9 cellular contexts compared by ENCODE assay signal in the genomic region with DNA sequence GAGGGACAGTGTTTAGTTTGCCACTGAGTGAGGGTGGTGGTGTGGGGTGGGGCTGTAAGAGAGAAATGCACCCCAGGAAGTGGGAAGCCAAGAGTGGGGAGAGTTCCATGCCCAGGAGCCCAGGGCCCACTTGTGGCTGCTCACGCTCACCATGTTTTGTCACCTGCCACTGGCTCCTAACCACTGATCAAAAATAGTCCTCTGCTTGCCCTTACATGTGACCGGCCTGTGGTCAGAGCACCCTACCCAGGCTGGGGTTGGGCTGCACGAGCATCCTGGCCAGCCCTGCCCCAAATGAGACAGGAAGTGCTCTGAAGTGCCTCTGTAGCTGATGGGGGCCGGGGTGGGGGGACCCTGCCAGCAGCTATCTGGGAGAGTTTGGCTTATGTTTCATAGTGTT.
DNase-seq lines count a peak whose midpoint lies in the region; ATAC-seq and TF ChIP-seq lines count a peak whose summit lies in the region.
"Had no signal": no experiment of that assay in that cellular context is flagged by ENCODE, and none has a peak within 500 bp of the region (broad histone marks: within the 10 kb centered on the region; RNA-seq: fewer than 3 reads in every experiment).

No MANE protein-coding gene starts in this region.

- H3K4me3 ChIP-seq in GM12864 (ENCODE audit: low read depth, low read length) (no peak overlapping the region), KMS-11 (IDR thresholded peaks at IDR 0.05; ENCODE audit: insufficient read depth, low read depth, low read length) (no peak overlapping the region)

- peak overlapping the region; percentile 29 to 91 (median 83) for H3K27ac Mint-ChIP-seq in immature natural killer cell

- no peaks in the 10 kb centered on the region for H4K20me1 ChIP-seq in KMS-11 (ENCODE audit: insufficient read depth)

- H3K4me1 Mint-ChIP-seq in immature natural killer cell = peaks cover 57 to 71% of the 10 kb centered on the region in 2 donors

- peak overlapping the region; percentile 74 to 89 (median 75) for H3K4me3 Mint-ChIP-seq in immature natural killer cell

- H3K27me3 ChIP-seq in KMS-11 (ENCODE audit: insufficient read depth, low read depth) = no peaks in the 10 kb centered on the region

- no peaks in the 10 kb centered on the region for H3K36me3 Mint-ChIP-seq in immature natural killer cell

- peak; percentile 56 for ATAC-seq in GM19468 (IDR thresholded peaks at IDR 0.05; ENCODE audit: extremely low read depth, unreplicated experiment)

- peak overlapping the region; percentile 67 for H3K27ac ChIP-seq in KMS-11
- H3K27ac ChIP-seq: VCaP had no signal

- H3K4me2 ChIP-seq in KMS-11 = peak overlapping the region; percentile 55

- peak overlapping the region; percentile 78 for H2AFZ ChIP-seq in KMS-11 (ENCODE audit: low read depth)

- peaks cover 4 to 19% (median 13%) of the 10 kb centered on the region in 3 donors for H3K27me3 Mint-ChIP-seq in immature natural killer cell (ENCODE audit: low read depth in 3 of 3)

- H3K79me2 ChIP-seq in KMS-11 (ENCODE audit: insufficient read depth, low read depth) = no peaks in the 10 kb centered on the region

- H3K9me3 Mint-ChIP-seq in immature natural killer cell = peaks cover 0 to 1% (median 0%) of the 10 kb centered on the region in 6 donors

- TF ChIP-seq CTCF in GM12864 (IDR thresholded peaks at IDR 0.05; ENCODE audit: low read depth, low read length, missing control alignments) = no peak
- no peak for TF ChIP-seq CTCF in KMS-11 (conservative IDR thresholded peaks at IDR 0.05; ENCODE audit: low read depth, low read length)

- DNase-seq in GM12864 (ENCODE audit: low read depth) (peak; percentile 55), immature natural killer cell (peak; percentile 85 to 88 (median 86)), 8988T (no peak), NCI-H748 (lab: John Stamatoyannopoulos, UW; ENCODE audit: unreplicated experiment) (no peak), NCI-H1930 (lab: John Stamatoyannopoulos, UW) (no peak)
- no peak for DNase-seq in stimulated activated CD4-positive, alpha-beta T cell treated with anti-CD3 and anti-CD28 coated beads, Interleukin-2, amount 100 ng/mL, for 24 hours

- H3K4me1 ChIP-seq in KMS-11 (ENCODE audit: low read depth, poor library complexity, severe bottlenecking) = peaks cover 29% of the 10 kb centered on the region

- no peaks in the 10 kb centered on the region for H3K36me3 ChIP-seq in KMS-11 (ENCODE audit: insufficient read depth)

- peak overlapping the region; percentile 33; the same call in 1 of the 2 replicates for H3K9ac ChIP-seq in KMS-11

Comparison
In these comparisons a context has a peak if more than half of its experiments do, and no peak if none do; other contexts are left out.
1. DNase-seq: peak in GM12864 (single experiment) and immature natural killer cell (3 of 3); none in 8988T (single experiment), NCI-H748 (single experiment), stimulated activated CD4-positive, alpha-beta T cell treated with anti-CD3 and anti-CD28 coated beads, Interleukin-2, amount 100 ng/mL, for 24 hours (0 of 2) and NCI-H1930 (0 of 2).